ENCODE assay signal across 1 cellular context in genomic region chr9:134323741-134324358, GRCh38.
TF ChIP-seq lines count a peak whose summit lies in the region.

No MANE protein-coding gene starts in this region.

TF ChIP-seq in HepG2, 621 proteins besides CTCF, POLR2A, EP300 and RAD21 (continued from another document and continues in another):
- TF ChIP-seq DZIP1 (CRISPR knock-in tag; IDR thresholded peaks at IDR 0.05) = peak; percentile 90; the same call in 1 of the 2 replicates
- TF ChIP-seq ZNF589 (CRISPR knock-in tag; conservative IDR thresholded peaks at IDR 0.05) = no peak; the same call in 1 of the 2 replicates
- TF ChIP-seq SP2 (CRISPR knock-in tag; IDR thresholded peaks at IDR 0.05) = no peak
- TF ChIP-seq CAMTA2 (CRISPR knock-in tag; IDR thresholded peaks at IDR 0.05; ENCODE audit: borderline replicate concordance) = no peak
- TF ChIP-seq ZKSCAN5 (CRISPR knock-in tag; IDR thresholded peaks at IDR 0.05) = 0 out of 2 replicates have a peak, but pooled peaks have one; percentile 44
- TF ChIP-seq ZZZ3 (CRISPR knock-in tag; IDR thresholded peaks at IDR 0.05; ENCODE audit: borderline replicate concordance) = no peak
- no peak for TF ChIP-seq FOXK2 (IDR thresholded peaks at IDR 0.05)
- TF ChIP-seq AHDC1 (CRISPR knock-in tag; IDR thresholded peaks at IDR 0.05; ENCODE audit: borderline replicate concordance) = peak; percentile 49; the same call in 1 of the 2 replicates
- peak; percentile 96 for TF ChIP-seq MXD3 (CRISPR knock-in tag; IDR thresholded peaks at IDR 0.05)
- TF ChIP-seq MBNL3 (CRISPR knock-in tag; conservative IDR thresholded peaks at IDR 0.05) = no peak
- TF ChIP-seq SIX1 (CRISPR knock-in tag; IDR thresholded peaks at IDR 0.05; ENCODE audit: borderline replicate concordance) = no peak
- TF ChIP-seq ZMAT3 (CRISPR knock-in tag; conservative IDR thresholded peaks at IDR 0.05) = peak; percentile 92
- TF ChIP-seq HDAC2 (CRISPR knock-in tag; IDR thresholded peaks at IDR 0.05) = peak; percentile 31; the same call in 1 of the 2 replicates
- TF ChIP-seq NONO (IDR thresholded peaks at IDR 0.05) = no peak
- TF ChIP-seq NONO (CRISPR knock-in tag; conservative IDR thresholded peaks at IDR 0.05) = 0 out of 2 replicates have a peak, but pooled peaks have one; percentile 43
- peak; percentile 95 for TF ChIP-seq ZNF224 (CRISPR knock-in tag; IDR thresholded peaks at IDR 0.05)
- no peak; the same call in 1 of the 2 replicates for TF ChIP-seq ZNF317 (CRISPR knock-in tag; IDR thresholded peaks at IDR 0.05)
- TF ChIP-seq HHEX (CRISPR knock-in tag; IDR thresholded peaks at IDR 0.05) = 0 out of 2 replicates have a peak, but pooled peaks have one; percentile 19
- peak; percentile 84 for TF ChIP-seq TFDP2 (CRISPR knock-in tag; IDR thresholded peaks at IDR 0.05)
- no peak for TF ChIP-seq SRSF9 (IDR thresholded peaks at IDR 0.05; ENCODE audit: borderline replicate concordance, insufficient read depth, low read depth, low read length, poor library complexity, severe bottlenecking)
- peak; percentile 71 for TF ChIP-seq ZNF263 (CRISPR knock-in tag; IDR thresholded peaks at IDR 0.05)
- TF ChIP-seq ZNF672 (CRISPR knock-in tag; IDR thresholded peaks at IDR 0.05) = peak; percentile 38; the same call in 1 of the 2 replicates
- 0 out of 2 replicates have a peak, but pooled peaks have one; percentile 61 for TF ChIP-seq ZIK1 (CRISPR knock-in tag; IDR thresholded peaks at IDR 0.05; ENCODE audit: borderline replicate concordance, low read depth)
- TF ChIP-seq FOXA3 (CRISPR knock-in tag; IDR thresholded peaks at IDR 0.05) = peak; percentile 63; the same call in 1 of the 2 replicates
- peak; percentile 42; the same call in 1 of the 2 replicates for TF ChIP-seq NCOR1 (IDR thresholded peaks at IDR 0.05; ENCODE audit: borderline replicate concordance, low read length)
- TF ChIP-seq ETV6 (CRISPR knock-in tag; conservative IDR thresholded peaks at IDR 0.05) = no peak
- no peak for TF ChIP-seq ZNF839 (CRISPR knock-in tag; IDR thresholded peaks at IDR 0.05; ENCODE audit: borderline replicate concordance)
- no peak for TF ChIP-seq SETDB1 (CRISPR knock-in tag; IDR thresholded peaks at IDR 0.05; ENCODE audit: borderline replicate concordance)
- TF ChIP-seq THYN1 (CRISPR knock-in tag; IDR thresholded peaks at IDR 0.05; ENCODE audit: borderline replicate concordance, low read depth) = no peak
- peak; percentile 46; the same call in 1 of the 2 replicates for TF ChIP-seq GFI1 (CRISPR knock-in tag; IDR thresholded peaks at IDR 0.05; ENCODE audit: borderline replicate concordance)
- no peak for TF ChIP-seq TOE1 (CRISPR knock-in tag; IDR thresholded peaks at IDR 0.05)
- peak; percentile 75; the same call in 1 of the 2 replicates for TF ChIP-seq TMF1 (CRISPR knock-in tag; IDR thresholded peaks at IDR 0.05; ENCODE audit: low read depth)
- TF ChIP-seq ZBTB26 (CRISPR knock-in tag; IDR thresholded peaks at IDR 0.05; ENCODE audit: borderline replicate concordance) = peak; percentile 95
- peak; percentile 88; the same call in 1 of the 2 replicates for TF ChIP-seq NR0B2 (CRISPR knock-in tag; IDR thresholded peaks at IDR 0.05)
- peak; percentile 95 for TF ChIP-seq ZNF280D (CRISPR knock-in tag; IDR thresholded peaks at IDR 0.05)
- no peak for TF ChIP-seq MLLT10 (CRISPR knock-in tag; IDR thresholded peaks at IDR 0.05)
- TF ChIP-seq ZNF781 (CRISPR knock-in tag; IDR thresholded peaks at IDR 0.05; ENCODE audit: borderline replicate concordance, not compliant biosample characterization) = peak; percentile 96
- no peak for TF ChIP-seq U2AF1 (optimal IDR thresholded peaks at IDR 0.05; ENCODE audit: low read depth, low read length)
- peak; percentile 78; the same call in 1 of the 2 replicates for TF ChIP-seq ZNF772 (CRISPR knock-in tag; IDR thresholded peaks at IDR 0.05)
- TF ChIP-seq ZNF558 (CRISPR knock-in tag; IDR thresholded peaks at IDR 0.05; ENCODE audit: borderline replicate concordance) = peak; percentile 93; the same call in 1 of the 2 replicates
- TF ChIP-seq KLF13 (CRISPR knock-in tag; IDR thresholded peaks at IDR 0.05) = no peak
- no peak for TF ChIP-seq KAT2B (IDR thresholded peaks at IDR 0.05; ENCODE audit: borderline replicate concordance, low read depth, low read length)
- no peak for TF ChIP-seq ZBTB1 (CRISPR knock-in tag; IDR thresholded peaks at IDR 0.05; ENCODE audit: borderline replicate concordance)
- TF ChIP-seq RARG (CRISPR knock-in tag; IDR thresholded peaks at IDR 0.05; ENCODE audit: low read depth) = no peak
- peak; percentile 90 for TF ChIP-seq ZNF883 (CRISPR knock-in tag; IDR thresholded peaks at IDR 0.05; ENCODE audit: not compliant biosample characterization)
- no peak for TF ChIP-seq ADNP (CRISPR knock-in tag; IDR thresholded peaks at IDR 0.05)
- no peak for TF ChIP-seq RCOR2 (CRISPR knock-in tag; IDR thresholded peaks at IDR 0.05)
- TF ChIP-seq ZNF414 (CRISPR knock-in tag; IDR thresholded peaks at IDR 0.05) = 0 out of 2 replicates have a peak, but pooled peaks have one; percentile 62
- TF ChIP-seq TRIM24 (CRISPR knock-in tag; IDR thresholded peaks at IDR 0.05) = no peak
- TF ChIP-seq PHF20 (CRISPR knock-in tag; IDR thresholded peaks at IDR 0.05) = no peak
- peak; percentile 42; the same call in 1 of the 2 replicates for TF ChIP-seq MNT (IDR thresholded peaks at IDR 0.05)
- no peak for TF ChIP-seq NR2F1 (CRISPR knock-in tag; IDR thresholded peaks at IDR 0.05)
